Comparison of ENCODE assay signal across 8 cellular contexts in genomic region chr19:17538684-17539287, GRCh38. TPM values are rescaled to one million over a fixed set of nuclear protein-coding genes. Genes with fewer than 3 reads are reported as not detected.
A peak's percentile ranks its signal among the peaks of the same experiment; 100 is the strongest.
DNase-seq lines count a peak whose midpoint lies in the region; ATAC-seq and TF ChIP-seq lines count a peak whose summit lies in the region.

No MANE protein-coding gene starts in this region.

- peak overlapping the region; percentile 40 to 51 for H3K4me3 ChIP-seq in right atrium auricular region

- TF ChIP-seq CTCF in VCaP (conservative IDR thresholded peaks at IDR 0.05) (no peak), right atrium auricular region (IDR thresholded peaks at IDR 0.05) (no peak)

- peaks cover 12% of the 10 kb centered on the region for H3K4me1 Mint-ChIP-seq in activated T-cell treated with anti-CD3 and anti-CD28 coated beads, Interleukin-2, amount 50 U/mL, for 24 hours (ENCODE audit: low read depth)
- H3K4me1 Mint-ChIP-seq in stimulated activated memory B cell treated with anti-CD40 and anti-IgM and Interleukin-4, amounts not matched to agents 10 μg/mL and 1 μg/mL and 100 μg/mL, for 72 hours = peaks cover 55% of the 10 kb centered on the region

- no peaks in the 10 kb centered on the region for H3K36me3 Mint-ChIP-seq in activated T-cell treated with anti-CD3 and anti-CD28 coated beads, Interleukin-2, amount 50 U/mL, for 24 hours (ENCODE audit: low read depth)
- H3K36me3 Mint-ChIP-seq in stimulated activated memory B cell treated with anti-CD40 and anti-IgM and Interleukin-4, amounts not matched to agents 10 μg/mL and 1 μg/mL and 100 μg/mL, for 72 hours = peaks cover 64% of the 10 kb centered on the region

- no peaks in the 10 kb centered on the region for H3K36me3 ChIP-seq in right atrium auricular region

- no peak for DNase-seq in activated T-cell treated with anti-CD3 and anti-CD28 coated beads, Interleukin-2, amount 50 U/mL, for 24 hours
- DNase-seq in activated T-cell treated with anti-CD3 and anti-CD28 coated beads for 4 hours (no peak), right atrium auricular region (ENCODE audit: low spot score) (no peak), iPS-NIHi11 (ENCODE audit: low spot score) (no peak)

- peak; percentile 54 for ATAC-seq in stimulated activated memory B cell treated with anti-CD40 and anti-IgM and Interleukin-4, amounts not matched to agents 10 μg/mL and 1 μg/mL and 100 μg/mL, for 72 hours
- ATAC-seq in GM21529 (IDR thresholded peaks at IDR 0.05; ENCODE audit: unreplicated experiment) (no peak), HG03175 (IDR thresholded peaks at IDR 0.05; ENCODE audit: unreplicated experiment) (no peak)

- no peaks in the 10 kb centered on the region for H3K9me3 Mint-ChIP-seq in activated T-cell treated with anti-CD3 and anti-CD28 coated beads, Interleukin-2, amount 50 U/mL, for 24 hours
- no peaks in the 10 kb centered on the region for H3K9me3 Mint-ChIP-seq in stimulated activated memory B cell treated with anti-CD40 and anti-IgM and Interleukin-4, amounts not matched to agents 10 μg/mL and 1 μg/mL and 100 μg/mL, for 72 hours

- H3K4me3 Mint-ChIP-seq in activated T-cell treated with anti-CD3 and anti-CD28 coated beads, Interleukin-2, amount 50 U/mL, for 24 hours = peak overlapping the region; percentile 41
- peak overlapping the region; percentile 70 for H3K4me3 Mint-ChIP-seq in stimulated activated memory B cell treated with anti-CD40 and anti-IgM and Interleukin-4, amounts not matched to agents 10 μg/mL and 1 μg/mL and 100 μg/mL, for 72 hours

- H3K9me3 ChIP-seq in right atrium auricular region = no peaks in the 10 kb centered on the region

- H3K27me3 ChIP-seq in right atrium auricular region = no peaks in the 10 kb centered on the region

- H3K4me1 ChIP-seq in right atrium auricular region = peaks cover 0 to 14% of the 10 kb centered on the region in 2 donors

- H3K27ac Mint-ChIP-seq in activated T-cell treated with anti-CD3 and anti-CD28 coated beads, Interleukin-2, amount 50 U/mL, for 24 hours = no peak overlapping the region
- peak overlapping the region; percentile 76 for H3K27ac Mint-ChIP-seq in stimulated activated memory B cell treated with anti-CD40 and anti-IgM and Interleukin-4, amounts not matched to agents 10 μg/mL and 1 μg/mL and 100 μg/mL, for 72 hours

- H3K27ac ChIP-seq in VCaP = peak overlapping the region; percentile 66
- peak overlapping the region in 1 of 2 donors; percentile 48 for H3K27ac ChIP-seq in right atrium auricular region

- peaks cover 9% of the 10 kb centered on the region for H3K27me3 Mint-ChIP-seq in activated T-cell treated with anti-CD3 and anti-CD28 coated beads, Interleukin-2, amount 50 U/mL, for 24 hours
- no peaks in the 10 kb centered on the region for H3K27me3 Mint-ChIP-seq in stimulated activated memory B cell treated with anti-CD40 and anti-IgM and Interleukin-4, amounts not matched to agents 10 μg/mL and 1 μg/mL and 100 μg/mL, for 72 hours

RNA-seq across cellular contexts. Expression of gene COLGALT1, which starts 16.7 kb away (rescaled TPM):
- 10 to 100 TPM; 28.3 to 30.8 TPM for total RNA-seq in right atrium auricular region

RNA-seq across cellular contexts. Expression of gene PGLS, which starts 27.3 kb away (rescaled TPM):
- total RNA-seq in right atrium auricular region = 10 to 100 TPM; 20.4 to 35.9 TPM
